ENCODE assay signal across 9 cellular contexts in genomic region chr14:76904740-76905569, GRCh38.
DNase-seq lines count a peak whose midpoint lies in the region; ATAC-seq, FAIRE-seq and TF ChIP-seq lines count a peak whose summit lies in the region.
"Had no signal": no experiment of that assay in that cellular context is flagged by ENCODE, and none has a peak within 500 bp of the region (broad histone marks: within the 10 kb centered on the region; RNA-seq: fewer than 3 reads in every experiment).

No MANE protein-coding gene starts in this region.

- no peaks in the 10 kb centered on the region for H3K27me3 Mint-ChIP-seq in activated naive CD8-positive, alpha-beta T cell treated with anti-CD3 and anti-CD28 coated beads, Interleukin-2, amount 50 U/mL, for 24 hours

- no peak overlapping the region for H2AFZ ChIP-seq in keratinocyte (ENCODE audit: control insufficient read depth, low read length)

- H3K9ac ChIP-seq in SK-N-MC (ENCODE audit: insufficient read length): no peak overlapping the region
- H3K9ac ChIP-seq in keratinocyte (ENCODE audit: control insufficient read depth, extremely low read depth, insufficient read depth, low read length): peak overlapping the region; percentile 42

- H3K9me1 ChIP-seq in keratinocyte (ENCODE audit: control insufficient read depth, extremely low read depth, insufficient read depth, low read length): no peaks in the 10 kb centered on the region

- peak; percentile 97 for FAIRE-seq in keratinocyte (lab: Jason Lieb, UNC)

- H3K36me3 ChIP-seq in SK-N-MC (ENCODE audit: insufficient read depth, low read length) (no peaks in the 10 kb centered on the region), keratinocyte (ENCODE audit: control insufficient read depth in 2 of 2, extremely low read depth in 1 of 2, insufficient read depth in 2 of 2, low read length in 2 of 2) (no peaks in the 10 kb centered on the region)

- dilution Hi-C loops in keratinocyte (cut with MboI; ENCODE audit: extremely low pct_ligation_motif_present, low sequenced_read_pairs): no loop called here

- no peaks in the 10 kb centered on the region for H3K9me3 Mint-ChIP-seq in activated naive CD8-positive, alpha-beta T cell treated with anti-CD3 and anti-CD28 coated beads, Interleukin-2, amount 50 U/mL, for 24 hours

- H3K4me3 ChIP-seq in SK-N-MC: peak overlapping the region; percentile 52
- H3K4me3 ChIP-seq in keratinocyte (ENCODE audit: control insufficient read depth in 2 of 3, extremely low read depth in 1 of 3, insufficient read depth in 2 of 3, low read depth in 1 of 3, low read length in 3 of 3): peak overlapping the region in 1 of 3 experiments; percentile 19

- peak overlapping the region; percentile 9 for H3K4me3 Mint-ChIP-seq in activated naive CD8-positive, alpha-beta T cell treated with anti-CD3 and anti-CD28 coated beads, Interleukin-2, amount 50 U/mL, for 24 hours

- H3K4me1 Mint-ChIP-seq in activated naive CD8-positive, alpha-beta T cell treated with anti-CD3 and anti-CD28 coated beads, Interleukin-2, amount 50 U/mL, for 24 hours: peaks cover 29% of the 10 kb centered on the region

- ATAC-seq in activated naive CD8-positive, alpha-beta T cell treated with anti-CD3 and anti-CD28 coated beads, Interleukin-2, amount 50 U/mL, for 24 hours: peak; percentile 99
- ATAC-seq in HG02938 (IDR thresholded peaks at IDR 0.05; ENCODE audit: unreplicated experiment): no peak

- H3K27me3 ChIP-seq in keratinocyte (ENCODE audit: control insufficient read depth, extremely low read depth, insufficient read depth, low read length): no peaks in the 10 kb centered on the region

- no peaks in the 10 kb centered on the region for H4K20me1 ChIP-seq in keratinocyte (ENCODE audit: control insufficient read depth, extremely low read depth, insufficient read depth, low read length)

- H3K4me2 ChIP-seq in keratinocyte (ENCODE audit: control insufficient read depth, extremely low read depth, insufficient read depth, low read depth, low read length): peak overlapping the region; percentile 58

- peak; percentile 88 to 90 for DNase-seq in AML-193 (lab: John Stamatoyannopoulos, UW)
- peak; percentile 60 for DNase-seq in GM19240 (ENCODE audit: insufficient read length, low spot score)
- peak; percentile 92 for DNase-seq in HK-2 (ENCODE audit: unreplicated experiment)
- DNase-seq in SK-N-MC (ENCODE audit: low read depth, low spot score): peak; percentile 99
- DNase-seq in activated naive CD8-positive, alpha-beta T cell treated with anti-CD3 and anti-CD28 coated beads, Interleukin-2, amount 50 U/mL, for 24 hours: peak; percentile 84
- peak; percentile 94 for DNase-seq in keratinocyte (ENCODE audit: low read depth, low spot score)
- DNase-seq in stimulated activated CD4-positive, alpha-beta T cell treated with anti-CD3 and anti-CD28 coated beads, Interleukin-2, amount 100 ng/mL, for 48 hours: peak; percentile 68 to 74

- H3K27ac ChIP-seq in SK-N-MC (no peak overlapping the region), keratinocyte (ENCODE audit: control insufficient read depth, insufficient read depth, low read length) (peak overlapping the region; percentile 70)
- H3K27ac ChIP-seq: HL-60 had no signal

- H3K36me3 Mint-ChIP-seq in activated naive CD8-positive, alpha-beta T cell treated with anti-CD3 and anti-CD28 coated beads, Interleukin-2, amount 50 U/mL, for 24 hours (ENCODE audit: low read depth): no peaks in the 10 kb centered on the region

- TF ChIP-seq CTCF in keratinocyte (optimal IDR thresholded peaks at IDR 0.05 in 1 of 3, IDR thresholded peaks at IDR 0.05 in 1 of 3, conservative IDR thresholded peaks at IDR 0.05 in 1 of 3; ENCODE audit: extremely low read depth in 1 of 3, insufficient read depth in 2 of 3, low read length in 3 of 3): no peak

- H3K79me2 ChIP-seq in keratinocyte (ENCODE audit: control insufficient read depth, insufficient read depth, low read length): no peaks in the 10 kb centered on the region

- no peak overlapping the region for H3K27ac Mint-ChIP-seq in activated naive CD8-positive, alpha-beta T cell treated with anti-CD3 and anti-CD28 coated beads, Interleukin-2, amount 50 U/mL, for 24 hours

- peaks cover 28% of the 10 kb centered on the region for H3K4me1 ChIP-seq in keratinocyte (ENCODE audit: control insufficient read depth, extremely low read depth, insufficient read depth, low read length)

- H3K9me3 ChIP-seq in SK-N-MC (ENCODE audit: low read depth, low read length): no peaks in the 10 kb centered on the region
- no peaks in the 10 kb centered on the region for H3K9me3 ChIP-seq in keratinocyte (ENCODE audit: control insufficient read depth, low read depth, low read length)
